ENCODE assay signal across 13 cellular contexts in genomic region chr16:1154887-1155331, GRCh38. TPM values are rescaled to one million over a fixed set of nuclear protein-coding genes. Genes with fewer than 3 reads are reported as not detected.
DNase-seq lines count a peak whose midpoint lies in the region; ATAC-seq and TF ChIP-seq lines count a peak whose summit lies in the region.
"Had no signal": no experiment of that assay in that cellular context is flagged by ENCODE, and none has a peak within 500 bp of the region (broad histone marks: within the 10 kb centered on the region; RNA-seq: fewer than 3 reads in every experiment).

No MANE protein-coding gene starts in this region.

- intact Hi-C loops in transverse colon (cut with DNase I; ENCODE audit: low total_unique reads) = no loop called here

- in situ Hi-C loops in transverse colon (cut with MboI; ENCODE audit: low pct_ligation_motif_present in 1 of 4, low pct_unique_long_range_greater_than_20kb in 1 of 4, low sequenced_read_pairs in 3 of 4) = no loop called here

- H3K27me3 ChIP-seq in duodenal mucosa (ENCODE audit: control insufficient read depth in 1 of 2, insufficient read depth in 2 of 2, low read length in 2 of 2) = peaks cover 23 to 46% of the 10 kb centered on the region in 2 donors
- H3K27me3 ChIP-seq in muscle layer of duodenum (ENCODE audit: low read depth, low read length) = peaks cover 7% of the 10 kb centered on the region
- peaks cover 85% of the 10 kb centered on the region for H3K27me3 ChIP-seq in transverse colon

- peaks cover 0 to 18% of the 10 kb centered on the region in 2 donors for H3K4me1 ChIP-seq in duodenal mucosa (ENCODE audit: control insufficient read depth in 1 of 2, insufficient read depth in 2 of 2, low read length in 2 of 2)
- H3K4me1 ChIP-seq in muscle layer of duodenum (ENCODE audit: control insufficient read depth in 1 of 2, insufficient read depth in 2 of 2, low read length in 2 of 2) = peaks cover 0 to 52% of the 10 kb centered on the region in 2 donors
- H3K4me1 ChIP-seq in transverse colon = peaks cover 14 to 51% (median 28%) of the 10 kb centered on the region in 4 donors

- TF ChIP-seq POLR2A in transverse colon (IDR thresholded peaks at IDR 0.05) = no peak

- H3K27ac ChIP-seq in duodenal mucosa (ENCODE audit: low read depth, low read length) (peak overlapping the region; percentile 44), muscle layer of duodenum (ENCODE audit: low read length) (peak overlapping the region; percentile 31), transverse colon (peak overlapping the region; percentile 76 to 92 (median 84))

- no peak for TF ChIP-seq EP300 in transverse colon (IDR thresholded peaks at IDR 0.05; ENCODE audit: low read depth)

- H3K9ac ChIP-seq in duodenal mucosa (ENCODE audit: low read depth in 1 of 2, low read length in 2 of 2) = no peak overlapping the region

- no peaks in the 10 kb centered on the region for H3K36me3 ChIP-seq in duodenal mucosa (ENCODE audit: control insufficient read depth in 1 of 2, insufficient read depth in 2 of 2, low read length in 2 of 2)
- no peaks in the 10 kb centered on the region for H3K36me3 ChIP-seq in muscle layer of duodenum (ENCODE audit: control insufficient read depth in 1 of 2, insufficient read depth in 2 of 2, low read length in 2 of 2)
- H3K36me3 ChIP-seq in transverse colon = no peaks in the 10 kb centered on the region

- ATAC-seq in GM19452 (IDR thresholded peaks at IDR 0.05; ENCODE audit: unreplicated experiment) (no peak), GM21717 (IDR thresholded peaks at IDR 0.05; ENCODE audit: unreplicated experiment) (no peak)
- ATAC-seq: activated CD8-positive, alpha-beta T cell treated with anti-CD3 and anti-CD28 coated beads, Interleukin-2, amount 10 ng/mL, durations not matched to agents 7 days and 5 days had no signal

- peak; percentile 84 for DNase-seq in HuH-7.5 (ENCODE audit: low spot score)
- no peak for DNase-seq in transverse colon
- no peak for DNase-seq in activated CD4-positive, alpha-beta T cell treated with anti-CD3 and anti-CD28 coated beads, Interleukin-2, amount 50 U/mL, for 1 hour
- DNase-seq: activated CD8-positive, alpha-beta T cell treated with anti-CD3 and anti-CD28 coated beads, Interleukin-2, amount 10 ng/mL, durations not matched to agents 7 days and 5 days; MV-4-11; NCI-H345; stimulated activated CD4-positive, alpha-beta T cell treated with anti-CD3 and anti-CD28 coated beads, Interleukin-1b, Interleukin-23, amount 100 ng/mL, for 48 hours had no signal

- WGBS in transverse colon (ENCODE audit: low coverage in 1 of 2), 2 donors = 10 to 37% methylated on average over 2 to 23 of the region's 23 CpGs

- H3K9me3 ChIP-seq in duodenal mucosa (ENCODE audit: control insufficient read depth in 1 of 2, low read length in 2 of 2) (no peaks in the 10 kb centered on the region), muscle layer of duodenum (ENCODE audit: control insufficient read depth in 1 of 2, low read length in 2 of 2) (no peaks in the 10 kb centered on the region), transverse colon (no peaks in the 10 kb centered on the region)

- no peak for TF ChIP-seq CTCF in transverse colon (IDR thresholded peaks at IDR 0.05)

- H3K4me3 ChIP-seq in duodenal mucosa (ENCODE audit: low read depth in 1 of 2, low read length in 2 of 2) (no peak overlapping the region), muscle layer of duodenum (ENCODE audit: low read depth in 1 of 2, low read length in 2 of 2) (peak overlapping the region in 1 of 2 donors; percentile 61), transverse colon (peak overlapping the region; percentile 9 to 49 (median 48))

RNA-seq across cellular contexts. Expression of gene CACNA1H, which starts 2.0 kb away (rescaled TPM):
- 10 to 100 TPM; 17.0 to 63.6 (median 39.5) TPM for total RNA-seq in transverse colon
- total RNA-seq: RPMI7951 had no signal

RNA-seq across cellular contexts. Expression of gene C1QTNF8, which starts 58.9 kb away (rescaled TPM):
- total RNA-seq in transverse colon = not detected
- total RNA-seq: activated CD8-positive, alpha-beta T cell treated with anti-CD3 and anti-CD28 coated beads, Interleukin-2, amount 10 ng/mL, durations not matched to agents 7 days and 5 days; omental fat pad; RPMI7951 had no signal

Comparison
In these comparisons a context has a peak if more than half of its experiments do, and no peak if none do; other contexts are left out.
1. H3K27ac ChIP-seq: peak in every context shown above with its lines; median percentile 84 in transverse colon; 44 in duodenal mucosa; 31 in muscle layer of duodenum.
2. H3K4me3 ChIP-seq: peak in transverse colon (4 of 4); none in duodenal mucosa (0 of 2).